ENCODE assay signal across 17 cellular contexts in genomic region chr18:24674236-24675004, GRCh38.
"Had no signal": no experiment of that assay in that cellular context is flagged by ENCODE, and none has a peak within 500 bp of the region (broad histone marks: within the 10 kb centered on the region; RNA-seq: fewer than 3 reads in every experiment).

No MANE protein-coding gene starts in this region.

- H3K4me3 Mint-ChIP-seq: activated CD4-positive, alpha-beta memory T cell treated with anti-CD3 and anti-CD28 coated beads, Interleukin-2, amount 10 ng/mL, durations not matched to agents 7 days and 5 days; activated naive CD8-positive, alpha-beta T cell treated with anti-CD3 and anti-CD28 coated beads, Interleukin-2, amount 10 ng/mL, durations not matched to agents 7 days and 5 days; natural killer cell treated with Interleukin-12 subunit alpha and Interleukin-12 subunit beta and Interleukin-15 and Interleukin-18, amount 100 ng/mL, for 72 hours; stimulated activated naive CD8-positive, alpha-beta T cell treated with anti-CD3 and anti-CD28 coated beads, Interleukin-15, Interleukin-2, amounts not matched to agents 100 ng/mL and 50 ng/mL, for 24 hours; T-cell had no signal

- H3K9me3 ChIP-seq: heart left ventricle, prostate gland, tibial artery had no signal

- H3K36me3 ChIP-seq: heart left ventricle, prostate gland, tibial artery, WERI-Rb-1 had no signal

- H3K27ac Mint-ChIP-seq: activated CD4-positive, alpha-beta memory T cell treated with anti-CD3 and anti-CD28 coated beads, Interleukin-2, amount 10 ng/mL, durations not matched to agents 7 days and 5 days; activated naive CD8-positive, alpha-beta T cell treated with anti-CD3 and anti-CD28 coated beads, Interleukin-2, amount 10 ng/mL, durations not matched to agents 7 days and 5 days; natural killer cell treated with Interleukin-12 subunit alpha and Interleukin-12 subunit beta and Interleukin-15 and Interleukin-18, amount 100 ng/mL, for 72 hours; stimulated activated naive CD8-positive, alpha-beta T cell treated with anti-CD3 and anti-CD28 coated beads, Interleukin-15, Interleukin-2, amounts not matched to agents 100 ng/mL and 50 ng/mL, for 24 hours; T-cell had no signal

- H3K36me3 Mint-ChIP-seq: activated naive CD8-positive, alpha-beta T cell treated with anti-CD3 and anti-CD28 coated beads, Interleukin-2, amount 10 ng/mL, durations not matched to agents 7 days and 5 days; natural killer cell treated with Interleukin-12 subunit alpha and Interleukin-12 subunit beta and Interleukin-15 and Interleukin-18, amount 100 ng/mL, for 72 hours; T-cell had no signal

- H3K4me3 ChIP-seq: heart left ventricle, prostate gland, tibial artery had no signal

- H3K9me3 Mint-ChIP-seq: activated CD4-positive, alpha-beta memory T cell treated with anti-CD3 and anti-CD28 coated beads, Interleukin-2, amount 10 ng/mL, durations not matched to agents 7 days and 5 days; activated naive CD8-positive, alpha-beta T cell treated with anti-CD3 and anti-CD28 coated beads, Interleukin-2, amount 10 ng/mL, durations not matched to agents 7 days and 5 days; natural killer cell treated with Interleukin-12 subunit alpha and Interleukin-12 subunit beta and Interleukin-15 and Interleukin-18, amount 100 ng/mL, for 72 hours; stimulated activated naive CD8-positive, alpha-beta T cell treated with anti-CD3 and anti-CD28 coated beads, Interleukin-15, Interleukin-2, amounts not matched to agents 100 ng/mL and 50 ng/mL, for 24 hours; T-cell had no signal

- DNase-seq: activated CD4-positive, alpha-beta memory T cell treated with anti-CD3 and anti-CD28 coated beads, Interleukin-2, amount 10 ng/mL, durations not matched to agents 7 days and 5 days; activated CD4-positive, CD25-positive, alpha-beta regulatory T cell treated with anti-CD3 and anti-CD28 coated beads, Interleukin-2, amount 50 U/mL, for 72 hours; activated gamma-delta T cell treated with Interleukin-2 at 50 U/mL for 16 hours; activated naive CD8-positive, alpha-beta T cell treated with anti-CD3 and anti-CD28 coated beads, Interleukin-2, amount 10 ng/mL, durations not matched to agents 7 days and 5 days; amygdala; cerebellar nuclear complex; cortex of kidney; heart left ventricle; left ventricle myocardium superior; stimulated activated CD4-positive, alpha-beta T cell treated with anti-CD3 and anti-CD28 coated beads, Interleukin-4, amount 100 ng/mL, for 24 hours; T-cell; tibial artery; WERI-Rb-1 had no signal

- H3K27me3 ChIP-seq: heart left ventricle, tibial artery had no signal

- H3K27ac ChIP-seq: epithelial cell of prostate, heart left ventricle, prostate gland, tibial artery, WERI-Rb-1 had no signal

- H3K4me1 ChIP-seq: heart left ventricle, prostate gland, tibial artery had no signal

- H3K4me1 Mint-ChIP-seq: activated naive CD8-positive, alpha-beta T cell treated with anti-CD3 and anti-CD28 coated beads, Interleukin-2, amount 10 ng/mL, durations not matched to agents 7 days and 5 days; T-cell had no signal
